ENCODE assay signal across 8 cellular contexts in the genomic region with DNA sequence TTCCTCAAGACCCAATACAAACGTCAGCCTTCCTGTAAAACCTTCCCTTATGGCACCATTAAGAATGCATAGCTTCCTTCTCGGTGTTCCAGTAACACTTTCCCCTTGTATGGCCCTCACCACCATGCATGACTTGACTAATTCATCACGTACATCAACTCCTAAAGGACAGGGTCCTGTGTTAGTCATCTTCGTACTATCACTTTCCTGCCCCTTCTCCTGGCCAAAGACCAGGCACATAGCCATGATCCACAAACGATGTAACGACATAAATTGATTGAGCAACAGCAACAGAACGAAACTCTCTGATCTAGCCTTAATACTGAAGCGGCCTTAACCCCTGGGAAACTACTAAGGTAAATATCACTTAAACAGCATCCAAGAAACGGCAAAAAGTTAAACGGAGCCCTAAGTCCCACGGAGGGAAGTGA. TPM values are rescaled to one million over a fixed set of nuclear protein-coding genes. Genes with fewer than 3 reads are reported as not detected.
DNase-seq lines count a peak whose midpoint lies in the region; ATAC-seq and TF ChIP-seq lines count a peak whose summit lies in the region.

No MANE protein-coding gene starts in this region.

- 2% methylated on average over 11 of the region's 11 CpGs for WGBS in SK-N-SH (ENCODE audit: low lambda C conversion rate)

- H3K36me3 Mint-ChIP-seq in endothelial cell (ENCODE audit: low read depth, unreplicated experiment): peaks cover 4% of the 10 kb centered on the region
- peaks cover 3 to 13% (median 8%) of the 10 kb centered on the region in 5 donors for H3K36me3 Mint-ChIP-seq in naive thymus-derived CD4-positive, alpha-beta T cell

- no peak for TF ChIP-seq RAD21 in SK-N-SH (IDR thresholded peaks at IDR 0.05; ENCODE audit: low read length)

- peak overlapping the region; percentile 81 for H3K27ac Mint-ChIP-seq in endothelial cell (ENCODE audit: unreplicated experiment)
- H3K27ac Mint-ChIP-seq in naive thymus-derived CD4-positive, alpha-beta T cell: peak overlapping the region; percentile 82 to 99 (median 96)

- H3K27me3 ChIP-seq in SK-N-SH (ENCODE audit: insufficient read depth): no peaks in the 10 kb centered on the region
- no peaks in the 10 kb centered on the region for H3K27me3 ChIP-seq in naive thymus-derived CD4-positive, alpha-beta T cell (ENCODE audit: control insufficient read depth in 2 of 2, insufficient read depth in 2 of 2, low read length in 2 of 2)

- H3K9ac ChIP-seq in SK-N-SH: peak overlapping the region; percentile 88

- peaks cover 57% of the 10 kb centered on the region for H3K79me2 ChIP-seq in SK-N-SH (ENCODE audit: insufficient read depth)

- DNase-seq in GM12865 (ENCODE audit: low read depth): peak; percentile 53
- peak; percentile 42 for DNase-seq in SK-N-SH
- DNase-seq in endothelial cell (ENCODE audit: low spot score): no peak
- DNase-seq in naive thymus-derived CD4-positive, alpha-beta T cell: peak in 2 of 9 donors; percentile 24 to 25
- DNase-seq in NCI-H2107 treated with DMSO at 0.1 percent for 48 hours (lab: John Stamatoyannopoulos, UW; ENCODE audit: unreplicated experiment): no peak
- no peak for DNase-seq in GM19238 (ENCODE audit: insufficient read length, low spot score)

- TF ChIP-seq CTCF in GM12865 (IDR thresholded peaks at IDR 0.05; ENCODE audit: insufficient read depth, low read depth, low read length, missing control alignments) (no peak), SK-N-SH (IDR thresholded peaks at IDR 0.05) (no peak), endothelial cell (IDR thresholded peaks at IDR 0.05; ENCODE audit: unreplicated experiment) (no peak)

- ATAC-seq in HG02840 (IDR thresholded peaks at IDR 0.05; ENCODE audit: low FRiP score, unreplicated experiment): peak; percentile 13
- peak; percentile 23 for ATAC-seq in naive thymus-derived CD4-positive, alpha-beta T cell
- ATAC-seq in GM18868 (IDR thresholded peaks at IDR 0.05; ENCODE audit: unreplicated experiment): no peak

- H3K4me3 ChIP-seq in GM12865 (ENCODE audit: low read depth, low read length) (peak overlapping the region; percentile 94), SK-N-SH (ENCODE audit: low read depth in 2 of 2, low read length in 1 of 2) (peak overlapping the region; percentile 83 to 85)
- H3K4me3 ChIP-seq in naive thymus-derived CD4-positive, alpha-beta T cell (ENCODE audit: low read length): peak overlapping the region; percentile 76

- peak overlapping the region; percentile 97 for H2AFZ ChIP-seq in SK-N-SH (ENCODE audit: low read depth)

- TF ChIP-seq EP300 in SK-N-SH (IDR thresholded peaks at IDR 0.05; ENCODE audit: borderline replicate concordance in 1 of 2, low read depth in 1 of 2, low read length in 1 of 2): no peak

- no peaks in the 10 kb centered on the region for H3K9me3 ChIP-seq in SK-N-SH
- no peaks in the 10 kb centered on the region for H3K9me3 ChIP-seq in naive thymus-derived CD4-positive, alpha-beta T cell (ENCODE audit: control insufficient read depth in 2 of 3, low read length in 3 of 3)

- peaks cover 49% of the 10 kb centered on the region for H4K20me1 ChIP-seq in SK-N-SH (ENCODE audit: insufficient read depth)

- intact Hi-C loops in naive thymus-derived CD4-positive, alpha-beta T cell (cut with micrococcal nuclease): loop anchor here (1.0 to 5.0 kb wide), 7 partner anchors 9 to 460 kb away; partner anchors contain the start of genes HELZ (in 2 of the 2), NOL11 (in 2 of the 2), BPTF (in 1 of the 2) and PITPNC1 (in 1 of the 2)

- no peaks in the 10 kb centered on the region for H3K27me3 Mint-ChIP-seq in endothelial cell (ENCODE audit: unreplicated experiment)
- no peaks in the 10 kb centered on the region for H3K27me3 Mint-ChIP-seq in naive thymus-derived CD4-positive, alpha-beta T cell

- H3K4me3 Mint-ChIP-seq in endothelial cell (ENCODE audit: unreplicated experiment): peak overlapping the region; percentile 94
- peak overlapping the region; percentile 91 to 99 (median 96) for H3K4me3 Mint-ChIP-seq in naive thymus-derived CD4-positive, alpha-beta T cell

- CTCF ChIA-PET in SK-N-SH (lab: Yijun Ruan, JAX): interaction anchor here (0.9 to 15.0 kb wide), 4 partner anchors 11 to 352 kb away, joined by 3 to 134 read pairs (median 4); partner anchors contain the start of gene PITPNC1
- CTCF ChIA-PET in naive thymus-derived CD4-positive, alpha-beta T cell (lab: Charles Lee): interaction anchor here (0.5 to 1.7 kb wide), 6 partner anchors 8 to 1101 kb away, joined by 3 to 5 read pairs (median 3); no protein-coding TSS in a partner anchor

- no peaks in the 10 kb centered on the region for H3K9me2 ChIP-seq in SK-N-SH

- peak overlapping the region; percentile 83 for H3K4me2 ChIP-seq in SK-N-SH

- peaks cover 12% of the 10 kb centered on the region in 2 experiments for H3K36me3 ChIP-seq in SK-N-SH (replicated peaks in 1 of 2; ENCODE audit: control insufficient read depth in 1 of 2, insufficient read depth in 2 of 2, low read length in 1 of 2)
- peaks cover 0 to 11% (median 0%) of the 10 kb centered on the region in 3 experiments for H3K36me3 ChIP-seq in naive thymus-derived CD4-positive, alpha-beta T cell (ENCODE audit: control insufficient read depth in 2 of 3, insufficient read depth in 3 of 3, low read length in 3 of 3)

- POLR2A ChIA-PET in SK-N-SH (lab: Yijun Ruan, JAX): interaction anchor here (0.8 to 1.1 kb wide), 3 partner anchors 11 to 408 kb away, joined by 3 to 4 read pairs (median 3); partner anchors contain the start of gene PITPNC1
- POLR2A ChIA-PET in naive thymus-derived CD4-positive, alpha-beta T cell (lab: Charles Lee): interaction anchor here (0.6 to 3.2 kb wide), 9 partner anchors 9 to 352 kb away, joined by 3 to 19 read pairs (median 6); partner anchors contain the start of genes HELZ, NOL11 and PITPNC1

- peaks cover 30% of the 10 kb centered on the region for H3K4me1 Mint-ChIP-seq in endothelial cell (ENCODE audit: unreplicated experiment)
- H3K4me1 Mint-ChIP-seq in naive thymus-derived CD4-positive, alpha-beta T cell: peaks cover 36 to 58% (median 53%) of the 10 kb centered on the region in 7 donors

- H3K9me3 Mint-ChIP-seq in endothelial cell (ENCODE audit: unreplicated experiment): no peaks in the 10 kb centered on the region
- no peaks in the 10 kb centered on the region for H3K9me3 Mint-ChIP-seq in naive thymus-derived CD4-positive, alpha-beta T cell

- peaks cover 24% of the 10 kb centered on the region for H3F3A ChIP-seq in SK-N-SH (replicated peaks; ENCODE audit: insufficient read depth)

- H3K4me1 ChIP-seq in SK-N-SH (ENCODE audit: control insufficient read depth in 1 of 2, insufficient read depth in 2 of 2, low read depth in 1 of 2, low read length in 1 of 2): peaks cover 14 to 18% of the 10 kb centered on the region in 2 experiments
- peaks cover 22 to 27% of the 10 kb centered on the region in 2 donors for H3K4me1 ChIP-seq in naive thymus-derived CD4-positive, alpha-beta T cell (ENCODE audit: control insufficient read depth in 2 of 2, insufficient read depth in 2 of 2, low read length in 2 of 2)

- H3K27ac ChIP-seq in SK-N-SH (ENCODE audit: low read depth in 2 of 2, low read length in 1 of 2): peak overlapping the region; percentile 87 to 90
- H3K27ac ChIP-seq in naive thymus-derived CD4-positive, alpha-beta T cell (ENCODE audit: low read depth, low read length): peak overlapping the region; percentile 89

TF ChIP-seq in SK-N-SH, 30 proteins besides CTCF, POLR2A, EP300 and RAD21:
- TF ChIP-seq SIN3A (IDR thresholded peaks at IDR 0.05; ENCODE audit: borderline replicate concordance, low read depth, low read length) (no peak; the same call in 1 of the 2 replicates), TCF12 (IDR thresholded peaks at IDR 0.05) (no peak), MXI1 (IDR thresholded peaks at IDR 0.05; ENCODE audit: low read depth, low read length) (no peak; the same call in 1 of the 2 replicates), GATA2 (CRISPR knock-in tag; IDR thresholded peaks at IDR 0.05) (no peak), TAF1 (IDR thresholded peaks at IDR 0.05; ENCODE audit: borderline replicate concordance, low read depth, low read length) (no peak), RCOR1 (IDR thresholded peaks at IDR 0.05; ENCODE audit: low read length) (no peak), FOXM1 (IDR thresholded peaks at IDR 0.05; ENCODE audit: low read depth) (no peak), RXRA (IDR thresholded peaks at IDR 0.05; ENCODE audit: borderline replicate concordance, low read depth) (no peak), JUND (IDR thresholded peaks at IDR 0.05) (no peak), NRF1 (IDR thresholded peaks at IDR 0.05; ENCODE audit: low read depth, low read length) (no peak), YY1 (IDR thresholded peaks at IDR 0.05; ENCODE audit: low read depth) (no peak), FOXJ3 (CRISPR knock-in tag; IDR thresholded peaks at IDR 0.05) (no peak), GABPA (IDR thresholded peaks at IDR 0.05; ENCODE audit: low read depth) (no peak), RFX5 (IDR thresholded peaks at IDR 0.05; ENCODE audit: low read length) (no peak)
- TF ChIP-seq, protein P1, sequence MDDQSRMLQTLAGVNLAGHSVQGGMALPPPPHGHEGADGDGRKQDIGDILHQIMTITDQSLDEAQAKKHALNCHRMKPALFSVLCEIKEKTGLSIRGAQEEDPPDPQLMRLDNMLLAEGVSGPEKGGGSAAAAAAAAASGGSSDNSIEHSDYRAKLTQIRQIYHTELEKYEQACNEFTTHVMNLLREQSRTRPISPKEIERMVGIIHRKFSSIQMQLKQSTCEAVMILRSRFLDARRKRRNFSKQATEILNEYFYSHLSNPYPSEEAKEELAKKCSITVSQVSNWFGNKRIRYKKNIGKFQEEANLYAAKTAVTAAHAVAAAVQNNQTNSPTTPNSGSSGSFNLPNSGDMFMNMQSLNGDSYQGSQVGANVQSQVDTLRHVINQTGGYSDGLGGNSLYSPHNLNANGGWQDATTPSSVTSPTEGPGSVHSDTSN (IDR thresholded peaks at IDR 0.05): no peak
- TF ChIP-seq, protein P2, sequence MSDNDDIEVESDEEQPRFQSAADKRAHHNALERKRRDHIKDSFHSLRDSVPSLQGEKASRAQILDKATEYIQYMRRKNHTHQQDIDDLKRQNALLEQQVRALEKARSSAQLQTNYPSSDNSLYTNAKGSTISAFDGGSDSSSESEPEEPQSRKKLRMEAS (IDR thresholded peaks at IDR 0.05; ENCODE audit: low read depth): no peak

RNA-seq across cellular contexts. Expression of gene PSMD12, which starts 0.6 kb away (rescaled TPM):
- polyA plus RNA-seq in SK-N-SH (2012; rRNA removed): 29.1 and 31.4 TPM in 2 replicates
- 42.1 and 54.1 TPM in 2 replicates for polyA plus RNA-seq in SK-N-SH (2012; cell fraction: cytosol; rRNA removed)
- 10.5 and 23.5 TPM in 2 replicates for polyA plus RNA-seq in SK-N-SH (2012; cell fraction: nucleus; rRNA removed)
- total RNA-seq in endothelial cell (ENCODE audit: unreplicated experiment): 46.2 TPM
- 10 to 100 TPM; 35.8 to 54.4 (median 40.5) TPM for total RNA-seq in naive thymus-derived CD4-positive, alpha-beta T cell
- 10 to 100 TPM; 30.4 to 37.1 TPM for polyA plus RNA-seq in naive thymus-derived CD4-positive, alpha-beta T cell

RNA-seq across cellular contexts. Expression of gene PITPNC1, which starts 11.3 kb away (rescaled TPM):
- polyA plus RNA-seq in SK-N-SH (2012; rRNA removed): 14.0 and 18.4 TPM in 2 replicates
- polyA plus RNA-seq in SK-N-SH (2012; cell fraction: cytosol; rRNA removed): 23.1 and 29.2 TPM in 2 replicates
- 10.6 and 14.8 TPM in 2 replicates for polyA plus RNA-seq in SK-N-SH (2012; cell fraction: nucleus; rRNA removed)
- 39.7 TPM for total RNA-seq in endothelial cell (ENCODE audit: unreplicated experiment)
- total RNA-seq in naive thymus-derived CD4-positive, alpha-beta T cell: 100 to 1,000 TPM in 2 of 5 experiments, 10 to 100 TPM in 3; 53.1 to 108 (median 99.6) TPM
- polyA plus RNA-seq in naive thymus-derived CD4-positive, alpha-beta T cell: 100 to 1,000 TPM; 117 to 148 TPM

Comparison
In these comparisons a context has a peak if more than half of its experiments do, and no peak if none do; other contexts are left out.
1. DNase-seq: peak in GM12865 (single experiment) and SK-N-SH (single experiment); none in endothelial cell (single experiment), NCI-H2107 treated with DMSO at 0.1 percent for 48 hours (single experiment) and GM19238 (single experiment).
2. Peak in every context shown above with its lines, with median percentiles within 50 percentile points of each other: H3K4me3 ChIP-seq.